In genomic region chr11:93738647-93739081, GRCh38 we compare ENCODE assay signal across 8 cellular contexts. TPM values are rescaled to one million over a fixed set of nuclear protein-coding genes. Genes with fewer than 3 reads are reported as not detected.
DNase-seq lines count a peak whose midpoint lies in the region; ATAC-seq and TF ChIP-seq lines count a peak whose summit lies in the region.

No MANE protein-coding gene starts in this region.

- no peak for TF ChIP-seq EP300 in tibial nerve (IDR thresholded peaks at IDR 0.05)

- H3K4me3 ChIP-seq in cardiac fibroblast (replicated peaks in 1 of 2; ENCODE audit: low read depth in 2 of 2, low read length in 2 of 2) = peak overlapping the region; percentile 89 to 95
- peak overlapping the region; percentile 88 for H3K4me3 ChIP-seq in naive thymus-derived CD4-positive, alpha-beta T cell (ENCODE audit: low read length)
- no peak overlapping the region for H3K4me3 ChIP-seq in tibial nerve

- TF ChIP-seq POLR2A in tibial nerve (IDR thresholded peaks at IDR 0.05) = no peak

- peak; percentile 15 for DNase-seq in DMS79 (lab: John Stamatoyannopoulos, UW)
- peak; percentile 26 for DNase-seq in NAMALWA (ENCODE audit: low spot score)
- peak in 1 of 2 donors; percentile 32 for DNase-seq in cardiac fibroblast (ENCODE audit: low read depth in 2 of 2)
- no peak for DNase-seq in naive thymus-derived CD4-positive, alpha-beta T cell
- DNase-seq in tibial nerve (ENCODE audit: low spot score in 2 of 2) = no peak
- DNase-seq in GM19238 (ENCODE audit: insufficient read length, low spot score) = no peak

- WGBS in tibial nerve, 2 donors = 57 to 61% methylated on average over 6 of the region's 6 CpGs

- H3K27ac ChIP-seq in naive thymus-derived CD4-positive, alpha-beta T cell (ENCODE audit: low read depth, low read length) = peak overlapping the region; percentile 84
- peak overlapping the region in 2 of 4 donors; percentile 5 to 25 for H3K27ac ChIP-seq in tibial nerve

- H3K4me3 Mint-ChIP-seq in naive thymus-derived CD4-positive, alpha-beta T cell = peak overlapping the region; percentile 68 to 100 (median 99)

- no peaks in the 10 kb centered on the region for H3K27me3 ChIP-seq in naive thymus-derived CD4-positive, alpha-beta T cell (ENCODE audit: control insufficient read depth in 2 of 2, insufficient read depth in 2 of 2, low read length in 2 of 2)
- H3K27me3 ChIP-seq in tibial nerve = no peaks in the 10 kb centered on the region

- peak overlapping the region; percentile 56 to 100 (median 98) for H3K27ac Mint-ChIP-seq in naive thymus-derived CD4-positive, alpha-beta T cell

- TF ChIP-seq CTCF in cardiac fibroblast (IDR thresholded peaks at IDR 0.05; ENCODE audit: low read depth, low read length) (no peak), tibial nerve (IDR thresholded peaks at IDR 0.05) (no peak)

- peaks cover 39 to 92% (median 71%) of the 10 kb centered on the region in 7 donors for H3K4me1 Mint-ChIP-seq in naive thymus-derived CD4-positive, alpha-beta T cell

- intact Hi-C loops in naive thymus-derived CD4-positive, alpha-beta T cell (cut with micrococcal nuclease) = loop anchor here in 1 of 2 donors (1.0 kb wide), 1 partner anchor 8 kb away; no protein-coding TSS in a partner anchor

- peaks cover 0 to 3% (median 0%) of the 10 kb centered on the region in 5 donors for H3K27me3 Mint-ChIP-seq in naive thymus-derived CD4-positive, alpha-beta T cell

- no peak for ATAC-seq in naive thymus-derived CD4-positive, alpha-beta T cell
- ATAC-seq in HG03159 (IDR thresholded peaks at IDR 0.05; ENCODE audit: unreplicated experiment) (no peak), HG03378 (IDR thresholded peaks at IDR 0.05; ENCODE audit: unreplicated experiment) (no peak)

- peaks cover 0 to 53% (median 44%) of the 10 kb centered on the region in 5 donors for H3K36me3 Mint-ChIP-seq in naive thymus-derived CD4-positive, alpha-beta T cell

- no peaks in the 10 kb centered on the region for H3K9me3 ChIP-seq in naive thymus-derived CD4-positive, alpha-beta T cell (ENCODE audit: control insufficient read depth in 2 of 3, low read length in 3 of 3)
- no peaks in the 10 kb centered on the region for H3K9me3 ChIP-seq in tibial nerve

- CTCF ChIA-PET in naive thymus-derived CD4-positive, alpha-beta T cell (lab: Charles Lee) = interaction anchor here (0.6 kb wide), 1 partner anchor 12 kb away, joined by 3 read pairs; no protein-coding TSS in a partner anchor

- POLR2A ChIA-PET in naive thymus-derived CD4-positive, alpha-beta T cell (lab: Charles Lee) = interaction anchor here (1.2 to 5.8 kb wide), 3 partner anchors 14 to 56 kb away, joined by 3 to 96 read pairs (median 4); partner anchors contain the start of gene MED17

- H3K4me1 ChIP-seq in naive thymus-derived CD4-positive, alpha-beta T cell (ENCODE audit: control insufficient read depth in 2 of 2, insufficient read depth in 2 of 2, low read length in 2 of 2) = peaks cover 28 to 44% of the 10 kb centered on the region in 2 donors
- peaks cover 8 to 76% (median 34%) of the 10 kb centered on the region in 4 donors for H3K4me1 ChIP-seq in tibial nerve

- H3K36me3 ChIP-seq in naive thymus-derived CD4-positive, alpha-beta T cell (ENCODE audit: control insufficient read depth in 2 of 3, insufficient read depth in 3 of 3, low read length in 3 of 3) = peaks cover 25 to 36% (median 26%) of the 10 kb centered on the region in 3 experiments
- H3K36me3 ChIP-seq in tibial nerve = peaks cover 3 to 52% (median 13%) of the 10 kb centered on the region in 3 donors

- peaks cover 0 to 2% (median 0%) of the 10 kb centered on the region in 11 donors for H3K9me3 Mint-ChIP-seq in naive thymus-derived CD4-positive, alpha-beta T cell

RNA-seq across cellular contexts. Expression of gene TAF1D, which starts 2.6 kb away (rescaled TPM):
- 100 to 1,000 TPM; 116 to 197 (median 183) TPM for total RNA-seq in naive thymus-derived CD4-positive, alpha-beta T cell
- 10 to 100 TPM; 21.2 to 28.3 TPM for polyA plus RNA-seq in naive thymus-derived CD4-positive, alpha-beta T cell
- 100 to 1,000 TPM; 106 to 166 (median 127) TPM for total RNA-seq in tibial nerve

RNA-seq across cellular contexts. Expression of gene C11orf54, which starts 2.8 kb away (rescaled TPM):
- 10 to 100 TPM; 16.4 to 42.5 (median 27.2) TPM for total RNA-seq in naive thymus-derived CD4-positive, alpha-beta T cell
- polyA plus RNA-seq in naive thymus-derived CD4-positive, alpha-beta T cell = 10 to 100 TPM; 13.6 to 22.2 TPM
- total RNA-seq in tibial nerve = 10 to 100 TPM; 23.4 to 43.1 (median 37.1) TPM

RNA-seq across cellular contexts. Expression of gene MED17, which starts 45.4 kb away (rescaled TPM):
- 10 to 100 TPM; 47.7 to 75.9 (median 65.6) TPM for total RNA-seq in naive thymus-derived CD4-positive, alpha-beta T cell
- 10 to 100 TPM; 17.3 to 32.9 TPM for polyA plus RNA-seq in naive thymus-derived CD4-positive, alpha-beta T cell
- 10 to 100 TPM; 18.6 to 40.8 (median 37.2) TPM for total RNA-seq in tibial nerve

Comparison
In these comparisons a context has a peak if more than half of its experiments do, and no peak if none do; other contexts are left out.
1. DNase-seq: peak in DMS79 (single experiment) and NAMALWA (single experiment); none in naive thymus-derived CD4-positive, alpha-beta T cell (0 of 9), tibial nerve (0 of 2) and GM19238 (single experiment).
2. H3K4me3 ChIP-seq: peak in cardiac fibroblast (2 of 2) and naive thymus-derived CD4-positive, alpha-beta T cell (single experiment); none in tibial nerve (0 of 4).